In genomic region chr12:121240484-121241202, GRCh38 we compare ENCODE assay signal across 8 cellular contexts. TPM values are rescaled to one million over a fixed set of nuclear protein-coding genes. Genes with fewer than 3 reads are reported as not detected.
DNase-seq lines count a peak whose midpoint lies in the region; ATAC-seq and TF ChIP-seq lines count a peak whose summit lies in the region.

No MANE protein-coding gene starts in this region.

- H3K4me2 ChIP-seq in mammary epithelial cell (ENCODE audit: insufficient read depth, low read depth, low read length): no peak overlapping the region

- peak overlapping the region; percentile 9 for H3K4me3 ChIP-seq in fibroblast of villous mesenchyme (ENCODE audit: low read depth, low read length)
- H3K4me3 ChIP-seq in rectal smooth muscle tissue (ENCODE audit: low read length): peak overlapping the region; percentile 35
- peak overlapping the region in 3 of 4 donors; percentile 4 to 30 (median 29) for H3K4me3 ChIP-seq in upper lobe of left lung
- no peak overlapping the region for H3K4me3 ChIP-seq in mammary epithelial cell (replicated peaks in 1 of 3; ENCODE audit: insufficient read depth in 1 of 3, low read depth in 2 of 3, low read length in 3 of 3)

- peak overlapping the region; percentile 4 for H3K9ac ChIP-seq in rectal smooth muscle tissue (ENCODE audit: low read length)
- no peak overlapping the region for H3K9ac ChIP-seq in mammary epithelial cell (ENCODE audit: insufficient read depth, low read length)

- DNase-seq in activated T-cell treated with anti-CD3 and anti-CD28 coated beads for 4 hours (peak; percentile 83), fibroblast of villous mesenchyme (ENCODE audit: low read depth) (peak; percentile 75), upper lobe of left lung (peak; percentile 67 to 93), NCI-H1694 (lab: John Stamatoyannopoulos, UW) (no peak), mammary epithelial cell (no peak), DMS114 treated with DMSO at 0.1 percent for 48 hours (lab: John Stamatoyannopoulos, UW; ENCODE audit: unreplicated experiment) (no peak)

- H3K79me2 ChIP-seq in mammary epithelial cell (ENCODE audit: insufficient read depth, low read length): no peaks in the 10 kb centered on the region

- H4K20me1 ChIP-seq in mammary epithelial cell (ENCODE audit: insufficient read depth, low read length): no peaks in the 10 kb centered on the region

- TF ChIP-seq CTCF in fibroblast of villous mesenchyme (IDR thresholded peaks at IDR 0.05; ENCODE audit: insufficient read depth, low read depth, low read length): no peak
- peak in 1 of 6 experiments; percentile 7 for TF ChIP-seq CTCF in upper lobe of left lung (IDR thresholded peaks at IDR 0.05)
- TF ChIP-seq CTCF in mammary epithelial cell (conservative IDR thresholded peaks at IDR 0.05 in 1 of 2, IDR thresholded peaks at IDR 0.05 in 1 of 2; ENCODE audit: extremely low read depth in 1 of 2, insufficient read depth in 1 of 2, low read depth in 1 of 2, low read length in 2 of 2): no peak

- H3K36me3 ChIP-seq in KOPT-K1 (ENCODE audit: insufficient read depth, low read length) (peaks cover 55% of the 10 kb centered on the region), rectal smooth muscle tissue (ENCODE audit: control insufficient read depth, insufficient read depth, low read length) (peaks cover 16% of the 10 kb centered on the region), upper lobe of left lung (peaks cover 0 to 66% (median 33%) of the 10 kb centered on the region in 4 donors), mammary epithelial cell (ENCODE audit: insufficient read depth, low read length) (peaks cover 2% of the 10 kb centered on the region)

- H2AFZ ChIP-seq in mammary epithelial cell (ENCODE audit: low read depth, low read length): no peak overlapping the region

- dilution Hi-C loops in mammary epithelial cell (cut with HindIII; ENCODE audit: low sequenced_read_pairs): no loop called here

- 55 to 58% methylated on average over 35 to 38 of the region's 41 CpGs for WGBS in upper lobe of left lung, 2 donors
- 61% methylated on average over 30 of the region's 41 CpGs for WGBS in mammary epithelial cell (ENCODE audit: low coverage, missing lambda C conversion rate)

- H3K27ac ChIP-seq in KOPT-K1 (ENCODE audit: low read depth, low read length, poor library complexity, severe bottlenecking): peak overlapping the region; percentile 89
- peak overlapping the region; percentile 73 for H3K27ac ChIP-seq in rectal smooth muscle tissue (ENCODE audit: low read depth, low read length)
- peak overlapping the region in 3 of 4 donors; percentile 11 to 69 (median 42) for H3K27ac ChIP-seq in upper lobe of left lung
- H3K27ac ChIP-seq in mammary epithelial cell (ENCODE audit: insufficient read depth, low read depth, low read length): no peak overlapping the region

- CTCF ChIA-PET in mammary epithelial cell (lab: Charles Lee; ENCODE audit: low non-redundant PET): no interaction called here

- TF ChIP-seq EP300 in upper lobe of left lung (IDR thresholded peaks at IDR 0.05): no peak

- BruUV-seq in mammary epithelial cell (replicated peaks; lab: Mats Ljungman, UMichigan): no TSS peak

- intact Hi-C loops in mammary epithelial cell (cut with micrococcal nuclease): no loop called here

- no peaks in the 10 kb centered on the region for H3K27me3 ChIP-seq in rectal smooth muscle tissue (ENCODE audit: control insufficient read depth, insufficient read depth, low read length)
- no peaks in the 10 kb centered on the region for H3K27me3 ChIP-seq in upper lobe of left lung
- no peaks in the 10 kb centered on the region for H3K27me3 ChIP-seq in mammary epithelial cell (ENCODE audit: insufficient read depth, low read length)

- peak; percentile 48 to 81 for ATAC-seq in upper lobe of left lung (ENCODE audit: low FRiP score in 2 of 2)

- peak in 3 of 4 donors; percentile 19 to 32 (median 27) for TF ChIP-seq POLR2A in upper lobe of left lung (IDR thresholded peaks at IDR 0.05)

- H3K9me3 ChIP-seq in KOPT-K1 (ENCODE audit: insufficient read depth, low read length, poor library complexity, severe bottlenecking) (no peaks in the 10 kb centered on the region), upper lobe of left lung (no peaks in the 10 kb centered on the region), mammary epithelial cell (replicated peaks; ENCODE audit: insufficient read depth, low read length) (no peaks in the 10 kb centered on the region)

- in situ Hi-C loops in mammary epithelial cell (cut with MboI; ENCODE audit: low sequenced_read_pairs in 2 of 2): no loop called here

- H3K4me1 ChIP-seq in rectal smooth muscle tissue (ENCODE audit: control insufficient read depth, insufficient read depth, low read length): peaks cover 20% of the 10 kb centered on the region
- H3K4me1 ChIP-seq in upper lobe of left lung: peaks cover 12 to 26% (median 21%) of the 10 kb centered on the region in 4 donors
- no peaks in the 10 kb centered on the region for H3K4me1 ChIP-seq in mammary epithelial cell (ENCODE audit: insufficient read depth, low read length)

RNA-seq across cellular contexts. Expression of gene P2RX4, which starts 30.7 kb away (rescaled TPM):
- total RNA-seq in fibroblast of villous mesenchyme: 13.5 and 15.1 TPM in 2 replicates
- total RNA-seq in upper lobe of left lung: 10 to 100 TPM; 62.7 to 98.5 (median 79.5) TPM
- total RNA-seq in mammary epithelial cell: 1 to 10 TPM; 5.0 to 5.4 TPM
- 3.3 TPM for polyA plus RNA-seq in mammary epithelial cell
- 14.1 TPM for polyA minus RNA-seq in mammary epithelial cell

RNA-seq across cellular contexts. Expression of gene CAMKK2, which starts 55.9 kb away (rescaled TPM):
- total RNA-seq in fibroblast of villous mesenchyme (14.7 and 16.4 TPM in 2 replicates), upper lobe of left lung (10 to 100 TPM; 27.7 to 63.9 (median 41.7) TPM), mammary epithelial cell (10 to 100 TPM; 24.8 to 26.0 TPM)
- polyA plus RNA-seq in mammary epithelial cell: 25.6 TPM
- 33.6 TPM for polyA minus RNA-seq in mammary epithelial cell

Comparison
In these comparisons a context has a peak if more than half of its experiments do, and no peak if none do; other contexts are left out.
1. DNase-seq: peak in activated T-cell treated with anti-CD3 and anti-CD28 coated beads for 4 hours (single experiment), fibroblast of villous mesenchyme (single experiment) and upper lobe of left lung (2 of 2); none in NCI-H1694 (single experiment), mammary epithelial cell (single experiment) and DMS114 treated with DMSO at 0.1 percent for 48 hours (single experiment).
2. H3K4me3 ChIP-seq: peak in fibroblast of villous mesenchyme (single experiment), rectal smooth muscle tissue (single experiment) and upper lobe of left lung (3 of 4); none in mammary epithelial cell (0 of 3).